8 cellular contexts compared by ENCODE assay signal in genomic region chr10:86757110-86757790, GRCh38. TPM values are rescaled to one million over a fixed set of nuclear protein-coding genes. Genes with fewer than 3 reads are reported as not detected.
DNase-seq lines count a peak whose midpoint lies in the region; ATAC-seq and TF ChIP-seq lines count a peak whose summit lies in the region.

No MANE protein-coding gene starts in this region.

- H3K9me3 ChIP-seq in T-helper 17 cell (ENCODE audit: control insufficient read depth, low read length, poor library complexity, severe bottlenecking) (no peaks in the 10 kb centered on the region), lower lobe of right lung (no peaks in the 10 kb centered on the region)

- DNase-seq in GM12864 (ENCODE audit: low read depth) (no peak), T-helper 17 cell (peak in 1 of 3 donors; percentile 11), lower lobe of right lung (peak; percentile 57), NCI-H510A (lab: John Stamatoyannopoulos, UW) (no peak), NK-92 (lab: John Stamatoyannopoulos, UW; ENCODE audit: unreplicated experiment) (no peak)

- H3K4me3 Mint-ChIP-seq in T-helper 17 cell, result peak overlapping the region; percentile 94
- peak overlapping the region; percentile 89 for H3K4me3 Mint-ChIP-seq in stimulated activated naive CD8-positive, alpha-beta T cell treated with anti-CD3 and anti-CD28 coated beads, Interleukin-15, Interleukin-2, amounts not matched to agents 100 ng/mL and 50 ng/mL, for 24 hours

- H3K27me3 ChIP-seq in lower lobe of right lung (ENCODE audit: low read depth), result peaks cover 21% of the 10 kb centered on the region

- intact Hi-C loops in lower lobe of right lung (cut with DNase I), result no loop called here

- H3K27ac Mint-ChIP-seq in T-helper 17 cell, result peak overlapping the region; percentile 63
- peak overlapping the region; percentile 85 for H3K27ac Mint-ChIP-seq in stimulated activated naive CD8-positive, alpha-beta T cell treated with anti-CD3 and anti-CD28 coated beads, Interleukin-15, Interleukin-2, amounts not matched to agents 100 ng/mL and 50 ng/mL, for 24 hours

- peaks cover 37% of the 10 kb centered on the region for H3K4me1 Mint-ChIP-seq in T-helper 17 cell
- H3K4me1 Mint-ChIP-seq in stimulated activated naive CD8-positive, alpha-beta T cell treated with anti-CD3 and anti-CD28 coated beads, Interleukin-15, Interleukin-2, amounts not matched to agents 100 ng/mL and 50 ng/mL, for 24 hours (ENCODE audit: low read depth), result peaks cover 42% of the 10 kb centered on the region

- TF ChIP-seq CTCF in GM12864 (IDR thresholded peaks at IDR 0.05; ENCODE audit: low read depth, low read length, missing control alignments), result no peak
- TF ChIP-seq CTCF in lower lobe of right lung (IDR thresholded peaks at IDR 0.05), result peak; percentile 23

- peaks cover 5% of the 10 kb centered on the region for H3K36me3 Mint-ChIP-seq in T-helper 17 cell (ENCODE audit: low read depth)
- no peaks in the 10 kb centered on the region for H3K36me3 Mint-ChIP-seq in stimulated activated naive CD8-positive, alpha-beta T cell treated with anti-CD3 and anti-CD28 coated beads, Interleukin-15, Interleukin-2, amounts not matched to agents 100 ng/mL and 50 ng/mL, for 24 hours (ENCODE audit: low read depth)

- H3K9me3 Mint-ChIP-seq in stimulated activated naive CD8-positive, alpha-beta T cell treated with anti-CD3 and anti-CD28 coated beads, Interleukin-15, Interleukin-2, amounts not matched to agents 100 ng/mL and 50 ng/mL, for 24 hours, result no peaks in the 10 kb centered on the region

- no peaks in the 10 kb centered on the region for H3K36me3 ChIP-seq in lower lobe of right lung

- H3K4me3 ChIP-seq in GM12864 (ENCODE audit: low read depth, low read length), result peak overlapping the region; percentile 63
- peak overlapping the region; percentile 82 for H3K4me3 ChIP-seq in lower lobe of right lung

- H3K27ac ChIP-seq in cingulate gyrus (ENCODE audit: low read depth, low read length) (peak overlapping the region; percentile 81), lower lobe of right lung (peak overlapping the region; percentile 97)

- H3K4me1 ChIP-seq in lower lobe of right lung, result peaks cover 7% of the 10 kb centered on the region

- peaks cover 11% of the 10 kb centered on the region for H3K27me3 Mint-ChIP-seq in T-helper 17 cell
- H3K27me3 Mint-ChIP-seq in stimulated activated naive CD8-positive, alpha-beta T cell treated with anti-CD3 and anti-CD28 coated beads, Interleukin-15, Interleukin-2, amounts not matched to agents 100 ng/mL and 50 ng/mL, for 24 hours, result peaks cover 41% of the 10 kb centered on the region

- ATAC-seq in HG03432 (IDR thresholded peaks at IDR 0.05; ENCODE audit: unreplicated experiment), result peak; percentile 1
- ATAC-seq in T-helper 17 cell, result no peak
- no peak for ATAC-seq in lower lobe of right lung

RNA-seq across cellular contexts. Expression of gene BMPR1A, which starts 0.8 kb away (rescaled TPM):
- total RNA-seq in T-helper 17 cell (10 to 100 TPM in 1 of 2 donors, 1 to 10 TPM in 1; 7.6 to 14.8 TPM), lower lobe of right lung (37.0 TPM)
